ENCODE assay signal across 22 cellular contexts in the genomic region with DNA sequence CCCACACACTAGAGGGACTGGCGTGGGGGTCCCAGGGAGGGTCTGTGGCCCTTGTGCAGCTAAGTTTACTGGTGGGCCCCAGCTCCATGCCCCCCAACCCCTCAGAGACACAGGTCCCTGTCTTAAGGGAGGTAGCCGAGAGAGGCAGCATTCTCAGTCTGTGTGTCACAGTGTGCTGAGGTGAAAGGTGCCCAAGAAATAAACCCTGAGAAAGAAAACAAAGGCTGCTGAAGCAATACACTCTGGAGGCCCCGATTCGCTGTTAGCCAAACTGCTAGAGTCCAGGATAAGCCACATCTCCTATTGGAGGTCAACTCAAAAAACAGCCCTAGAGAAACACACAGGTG. TPM values are rescaled to one million over a fixed set of nuclear protein-coding genes. Genes with fewer than 3 reads are reported as not detected.
A peak's percentile ranks its signal among the peaks of the same experiment; 100 is the strongest.
DNase-seq lines count a peak whose midpoint lies in the region; ATAC-seq and TF ChIP-seq lines count a peak whose summit lies in the region.
"Had no signal": no experiment of that assay in that cellular context is flagged by ENCODE, and none has a peak within 500 bp of the region (broad histone marks: within the 10 kb centered on the region; RNA-seq: fewer than 3 reads in every experiment).

No MANE protein-coding gene starts in this region.

- H3K36me3 ChIP-seq in CD8-positive, alpha-beta T cell (ENCODE audit: insufficient read depth, low read length): peaks cover 28% of the 10 kb centered on the region
- H3K36me3 ChIP-seq in neuronal stem cell (replicated peaks in 1 of 2; ENCODE audit: control insufficient read depth in 2 of 2, insufficient read depth in 2 of 2, low read length in 2 of 2) (peaks cover 16 to 57% of the 10 kb centered on the region in 2 donors), colonic mucosa (peaks cover 11% of the 10 kb centered on the region)

- intact Hi-C loops in CD8-positive, alpha-beta T cell (cut with DNase I, micrococcal nuclease): no loop called here
- intact Hi-C loops in colonic mucosa (cut with DNase I): no loop called here

- peaks cover 79% of the 10 kb centered on the region for H3K36me3 Mint-ChIP-seq in CD8-positive, alpha-beta T cell
- H3K36me3 Mint-ChIP-seq in endothelial cell (ENCODE audit: low read depth, unreplicated experiment): peaks cover 37% of the 10 kb centered on the region

- POLR2A ChIA-PET in CD8-positive, alpha-beta T cell (lab: Charles Lee): no interaction called here

- no peak overlapping the region for H3K4ac ChIP-seq in neuronal stem cell (ENCODE audit: low read length)

- no peak overlapping the region for H4K8ac ChIP-seq in neuronal stem cell (ENCODE audit: low read depth, low read length)

- no peak overlapping the region for H4K91ac ChIP-seq in neuronal stem cell (ENCODE audit: low read depth, low read length, poor library complexity)

- H2BK120ac ChIP-seq in neuronal stem cell (ENCODE audit: low read depth, low read length): no peak overlapping the region

- H3K9ac ChIP-seq in neuronal stem cell (ENCODE audit: low read depth, low read length, poor library complexity) (no peak overlapping the region), colonic mucosa (ENCODE audit: low read depth in 2 of 2, low read length in 2 of 2) (no peak overlapping the region)
- H3K9ac ChIP-seq: GM23248 had no signal

- WGBS in neuronal stem cell (ENCODE audit: extremely low coverage in 2 of 2, insufficient read length in 2 of 2, insufficient replicate concordance in 1 of 2), 2 donors: no CpG with 5 or more reads among the region's 4 CpGs

- no peak overlapping the region for H3K4me3 ChIP-seq in CD8-positive, alpha-beta T cell (ENCODE audit: low read depth, low read length)
- H3K4me3 ChIP-seq in neuronal stem cell (ENCODE audit: low read length in 2 of 2): no peak overlapping the region
- no peak overlapping the region for H3K4me3 ChIP-seq in colonic mucosa
- H3K4me3 ChIP-seq: GM12878, GM23248, HAP-1, SJCRH30 had no signal

- no peaks in the 10 kb centered on the region for H3K27me3 ChIP-seq in CD8-positive, alpha-beta T cell (ENCODE audit: insufficient read depth, low read length)
- H3K27me3 ChIP-seq in neuronal stem cell (ENCODE audit: control insufficient read depth in 3 of 3, insufficient read depth in 3 of 3, low read depth in 1 of 3, low read length in 3 of 3) (no peaks in the 10 kb centered on the region), colonic mucosa (no peaks in the 10 kb centered on the region)
- H3K27me3 ChIP-seq: SJCRH30 had no signal

- H2BK15ac ChIP-seq in neuronal stem cell (ENCODE audit: low read length): no peak overlapping the region

- no peak overlapping the region for H2BK12ac ChIP-seq in neuronal stem cell (ENCODE audit: low read length)

- peak overlapping the region; percentile 23 for H3K27ac Mint-ChIP-seq in CD8-positive, alpha-beta T cell
- H3K27ac Mint-ChIP-seq in endothelial cell (ENCODE audit: unreplicated experiment): peak overlapping the region; percentile 97

- H2AFZ ChIP-seq in neuronal stem cell (ENCODE audit: low read length): no peak overlapping the region
- H2AFZ ChIP-seq: GM23248 had no signal

- CTCF ChIA-PET in CD8-positive, alpha-beta T cell (lab: Charles Lee): interaction anchor here (1.2 to 5.5 kb wide), 4 partner anchors 9 to 100 kb away, joined by 6 to 37 read pairs (median 12); no protein-coding TSS in a partner anchor

- no peaks in the 10 kb centered on the region for H3K4me1 Mint-ChIP-seq in CD8-positive, alpha-beta T cell (ENCODE audit: low read depth)
- H3K4me1 Mint-ChIP-seq in endothelial cell (ENCODE audit: unreplicated experiment): peaks cover 17% of the 10 kb centered on the region

- no peaks in the 10 kb centered on the region for H3K9me3 ChIP-seq in CD8-positive, alpha-beta T cell (ENCODE audit: low read length)
- H3K9me3 ChIP-seq in neuronal stem cell (replicated peaks in 1 of 2; ENCODE audit: control insufficient read depth in 2 of 2, insufficient read depth in 1 of 2, low read depth in 1 of 2, low read length in 2 of 2): no peaks in the 10 kb centered on the region
- H3K9me3 ChIP-seq in colonic mucosa: no peaks in the 10 kb centered on the region
- H3K9me3 ChIP-seq: HAP-1, SJCRH30 had no signal

- H3K14ac ChIP-seq in neuronal stem cell (ENCODE audit: low read length): peak overlapping the region; percentile 31

- no peak overlapping the region for H3K4me2 ChIP-seq in neuronal stem cell (ENCODE audit: insufficient read depth, low read length, poor library complexity, severe bottlenecking)

- no peaks in the 10 kb centered on the region for H3K9me3 Mint-ChIP-seq in CD8-positive, alpha-beta T cell
- H3K9me3 Mint-ChIP-seq in endothelial cell (ENCODE audit: unreplicated experiment): no peaks in the 10 kb centered on the region

- TF ChIP-seq CTCF in CD8-positive, alpha-beta T cell (IDR thresholded peaks at IDR 0.05): no peak
- TF ChIP-seq CTCF in endothelial cell (IDR thresholded peaks at IDR 0.05; ENCODE audit: unreplicated experiment): no peak
- TF ChIP-seq CTCF in colonic mucosa (IDR thresholded peaks at IDR 0.05): no peak

- no peak for ATAC-seq in CD8-positive, alpha-beta T cell
- no peak for ATAC-seq in GM21576 (IDR thresholded peaks at IDR 0.05; ENCODE audit: unreplicated experiment)
- ATAC-seq: GM12878, Panc1 had no signal

- H3K23ac ChIP-seq in neuronal stem cell (ENCODE audit: low read depth, low read length, poor library complexity): peak overlapping the region; percentile 6

- H3K18ac ChIP-seq in neuronal stem cell (ENCODE audit: low read length): no peak overlapping the region

- H3K4me3 Mint-ChIP-seq in CD8-positive, alpha-beta T cell: no peak overlapping the region
- no peak overlapping the region for H3K4me3 Mint-ChIP-seq in endothelial cell (ENCODE audit: unreplicated experiment)

- no peak for DNase-seq in CD8-positive, alpha-beta T cell
- DNase-seq in M059J (ENCODE audit: low read depth) (peak; percentile 14), endothelial cell (ENCODE audit: low spot score) (no peak), neuronal stem cell (ENCODE audit: low spot score) (no peak), GF-D8 (lab: John Stamatoyannopoulos, UW) (no peak), colonic mucosa (no peak)
- no peak for DNase-seq in central memory CD4-positive, alpha-beta T cell
- DNase-seq: GM23248; Karpas-422; NCI-H1694; NCI-H2081; NCI-H2171; NCI-H345; NCI-H524; NCI-H774; NK-92 treated with Interleukin-12 subunit alpha and Interleukin-12 subunit beta, amount 100 ng/mL, for 24 hours; SJCRH30 had no signal

- no peaks in the 10 kb centered on the region for H3K79me1 ChIP-seq in neuronal stem cell (ENCODE audit: low read depth, low read length)

- H2AK5ac ChIP-seq in neuronal stem cell (ENCODE audit: low read depth, low read length): no peak overlapping the region

- H3K27me3 Mint-ChIP-seq in CD8-positive, alpha-beta T cell (ENCODE audit: low read depth): no peaks in the 10 kb centered on the region
- H3K27me3 Mint-ChIP-seq in endothelial cell (ENCODE audit: unreplicated experiment): peaks cover 8% of the 10 kb centered on the region

- no peaks in the 10 kb centered on the region for H3K4me1 ChIP-seq in CD8-positive, alpha-beta T cell (ENCODE audit: insufficient read depth, low read length)
- peaks cover 9 to 13% of the 10 kb centered on the region in 2 donors for H3K4me1 ChIP-seq in neuronal stem cell (ENCODE audit: control insufficient read depth in 2 of 2, insufficient read depth in 1 of 2, low read depth in 1 of 2, low read length in 2 of 2)
- no peaks in the 10 kb centered on the region for H3K4me1 ChIP-seq in colonic mucosa
- H3K4me1 ChIP-seq: HAP-1 had no signal

- H3K27ac ChIP-seq in CD8-positive, alpha-beta T cell (ENCODE audit: low read depth, low read length): no peak overlapping the region
- H3K27ac ChIP-seq in neuronal stem cell (replicated peaks; ENCODE audit: low read length) (peak overlapping the region; percentile 22), colonic mucosa (no peak overlapping the region)
- H3K27ac ChIP-seq: C4-2B, GM23248, SJCRH30 had no signal

- peak overlapping the region; percentile 9 for H2BK5ac ChIP-seq in neuronal stem cell (ENCODE audit: low read length)

RNA-seq across cellular contexts. Expression of gene NDST2, which starts 28.6 kb away (rescaled TPM):
- total RNA-seq in CD8-positive, alpha-beta T cell: 100 to 1,000 TPM; 152 to 154 TPM
- 2.9 and 9.5 TPM in 2 replicates for total RNA-seq in M059J (2014; rRNA removed; shearing (Covaris generic))
- 32.8 TPM for total RNA-seq in endothelial cell (ENCODE audit: unreplicated experiment)
- 14.3 TPM for polyA plus RNA-seq in neuronal stem cell (2013, experiment 1 of 2)
- polyA plus RNA-seq in neuronal stem cell (2013, experiment 2 of 2): 14.9 TPM
- 10 to 100 TPM; 20.9 to 25.2 TPM for total RNA-seq in colonic mucosa

RNA-seq across cellular contexts. Expression of gene CAMK2G, which starts 34.3 kb away (rescaled TPM):
- 10 to 100 TPM; 28.4 to 28.9 TPM for total RNA-seq in CD8-positive, alpha-beta T cell
- 29.3 and 42.2 TPM in 2 replicates for total RNA-seq in M059J (2014; rRNA removed; shearing (Covaris generic))
- total RNA-seq in endothelial cell (ENCODE audit: unreplicated experiment) (27.7 TPM), colonic mucosa (10 to 100 TPM; 40.0 to 45.8 TPM)
- polyA plus RNA-seq in neuronal stem cell (2013, experiment 1 of 2): 30.5 TPM
- polyA plus RNA-seq in neuronal stem cell (2013, experiment 2 of 2): 31.7 TPM

RNA-seq across cellular contexts. Expression of gene ZSWIM8, which starts 54.6 kb away (rescaled TPM):
- total RNA-seq in CD8-positive, alpha-beta T cell: 10 to 100 TPM; 68.2 to 72.4 TPM
- 24.8 and 30.4 TPM in 2 replicates for total RNA-seq in M059J (2014; rRNA removed; shearing (Covaris generic))
- total RNA-seq in endothelial cell (ENCODE audit: unreplicated experiment) (176 TPM), colonic mucosa (10 to 100 TPM; 74.7 to 77.1 TPM)
- 39.1 TPM for polyA plus RNA-seq in neuronal stem cell (2013, experiment 1 of 2)
- 45.8 TPM for polyA plus RNA-seq in neuronal stem cell (2013, experiment 2 of 2)

RNA-seq across cellular contexts. Expression of gene CHCHD1, which starts 58.2 kb away (rescaled TPM):
- 1 to 10 TPM; 7.2 to 8.1 TPM for total RNA-seq in CD8-positive, alpha-beta T cell
- 62.3 and 79.6 TPM in 2 replicates for total RNA-seq in M059J (2014; rRNA removed; shearing (Covaris generic))
- total RNA-seq in endothelial cell (ENCODE audit: unreplicated experiment) (22.5 TPM), colonic mucosa (10 to 100 TPM; 33.7 to 48.5 TPM)
- polyA plus RNA-seq in neuronal stem cell (2013, experiment 1 of 2): 123 TPM
- 123 TPM for polyA plus RNA-seq in neuronal stem cell (2013, experiment 2 of 2)
